36 cellular contexts compared by ENCODE assay signal in genomic region chr15:82882250-82882928, GRCh38.
"Had no signal": no experiment of that assay in that cellular context is flagged by ENCODE, and none has a peak within 500 bp of the region (broad histone marks: within the 10 kb centered on the region; RNA-seq: fewer than 3 reads in every experiment).

No MANE protein-coding gene starts in this region.

- H3K4me3 ChIP-seq: Peyer's patch had no signal

- H3K27me3 ChIP-seq: brain microvascular endothelial cell, Peyer's patch had no signal

- DNase-seq: activated CD4-positive, alpha-beta memory T cell treated with anti-CD3 and anti-CD28 coated beads, Interleukin-2, amount 10 ng/mL, durations not matched to agents 7 days and 5 days; activated CD4-positive, alpha-beta T cell treated with anti-CD3 and anti-CD28 coated beads for 1 hour; activated CD4-positive, alpha-beta T cell treated with anti-CD3 and anti-CD28 coated beads for 48 hours; activated CD4-positive, CD25-positive, alpha-beta regulatory T cell; activated CD8-positive, alpha-beta memory T cell treated with anti-CD3 and anti-CD28 coated beads for 24 hours; activated CD8-positive, alpha-beta memory T cell treated with anti-CD3 and anti-CD28 coated beads, Interleukin-2, amount 10 ng/mL, durations not matched to agents 7 days and 5 days; activated CD8-positive, alpha-beta memory T cell treated with anti-CD3 and anti-CD28 coated beads, Interleukin-2, amount 50 U/mL, for 48 hours; activated effector memory CD4-positive, alpha-beta T cell treated with Interleukin-2 at 50 U/mL for 16 hours; activated naive CD4-positive, alpha-beta T cell treated with anti-CD3 and anti-CD28 coated beads, Interleukin-2, amount 10 ng/mL, durations not matched to agents 7 days and 5 days; activated naive CD8-positive, alpha-beta T cell treated with anti-CD3 and anti-CD28 coated beads, Interleukin-2, amount 50 U/mL, for 24 hours; activated T-cell treated with anti-CD3 and anti-CD28 coated beads, Interleukin-2, amount 50 U/mL, for 48 hours; anterior cingulate cortex; brain microvascular endothelial cell; Kasumi-1; KBM-7; MM.1S; NCI-H1092 treated with DMSO at 0.1 percent for 48 hours; NCI-H1417; NCI-H146; NCI-H187; NCI-H2029 treated with DMSO at 0.1 percent for 48 hours; NCI-H2107; NCI-H2171; NCI-H510A; NCI-H526; NCI-H748 treated with DMSO at 0.1 percent for 48 hours; NK-92 treated with Interleukin-12 subunit alpha and Interleukin-12 subunit beta, amount 100 ng/mL, for 24 hours; PC-3; Peyer's patch; SW 1271; T-helper 1 cell; T-helper 2 cell; T-helper 9 cell; WERI-Rb-1 had no signal

- H3K4me1 ChIP-seq: Peyer's patch had no signal

- ATAC-seq: activated CD8-positive, alpha-beta memory T cell treated with anti-CD3 and anti-CD28 coated beads, Interleukin-2, amount 10 ng/mL, durations not matched to agents 7 days and 5 days; activated naive CD8-positive, alpha-beta T cell treated with anti-CD3 and anti-CD28 coated beads, Interleukin-2, amount 50 U/mL, for 24 hours; PC-3; Right ventricle myocardium inferior had no signal

- H3K9me3 ChIP-seq: Peyer's patch had no signal

- H3K27ac ChIP-seq: brain microvascular endothelial cell, Peyer's patch, RWPE1, WERI-Rb-1 had no signal

- H3K36me3 ChIP-seq: brain microvascular endothelial cell, Peyer's patch, WERI-Rb-1 had no signal
